26 cellular contexts compared by ENCODE assay signal in the genomic region with DNA sequence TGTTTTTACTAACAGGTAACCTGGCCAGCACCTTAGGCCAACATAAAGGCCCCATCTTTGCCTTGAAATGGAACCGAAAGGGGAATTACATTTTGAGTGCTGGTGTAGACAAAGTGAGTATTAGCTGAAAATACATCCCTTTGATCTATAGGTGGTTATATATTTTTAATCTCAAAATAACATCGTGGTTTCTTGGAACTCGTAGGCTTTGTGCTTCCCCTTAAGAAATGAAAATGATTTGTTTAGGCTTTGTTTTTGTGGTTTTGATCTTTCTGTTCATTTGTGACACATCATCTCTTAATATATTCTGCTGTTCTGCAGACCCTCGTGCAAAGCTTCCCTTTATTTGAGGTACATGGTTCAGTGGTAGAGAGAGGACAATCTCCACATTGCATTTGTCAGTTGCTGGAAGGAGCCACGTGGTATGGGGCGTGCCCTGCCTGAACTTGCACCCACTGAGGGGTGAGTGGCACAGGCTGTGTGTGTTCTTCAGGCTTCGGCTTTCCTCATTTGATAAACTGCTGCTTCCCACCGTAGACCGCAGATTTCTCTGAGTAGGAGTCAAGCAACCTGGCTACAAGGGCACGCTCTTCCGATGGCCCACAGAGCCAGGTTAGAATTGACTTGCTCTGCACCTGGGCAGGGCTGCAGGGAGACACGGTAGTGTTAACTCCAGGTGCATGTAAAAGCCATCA.
DNase-seq lines count a peak whose midpoint lies in the region; ATAC-seq, FAIRE-seq and TF ChIP-seq lines count a peak whose summit lies in the region.
"Had no signal": no experiment of that assay in that cellular context is flagged by ENCODE, and none has a peak within 500 bp of the region (broad histone marks: within the 10 kb centered on the region; RNA-seq: fewer than 3 reads in every experiment).

No MANE protein-coding gene starts in this region.

- H2AFZ ChIP-seq in GM12878 (ENCODE audit: control insufficient read depth, low read depth, low read length): no peak overlapping the region
- H2AFZ ChIP-seq: GM23248 had no signal

- intact Hi-C loops in activated CD4-positive, alpha-beta T cell treated with anti-CD3 and anti-CD28 coated beads, Interleukin-2, amount 10 ng/mL, durations not matched to agents 24 days and 14 days (cut with micrococcal nuclease): no loop called here
- intact Hi-C loops in CD8-positive, alpha-beta T cell (cut with DNase I, micrococcal nuclease): no loop called here
- intact Hi-C loops in GM12878 (cut with micrococcal nuclease; ENCODE audit: unreplicated experiment): no loop called here
- intact Hi-C loops in spleen (cut with DNase I; ENCODE audit: low total_unique reads): no loop called here

- H3K4me3 ChIP-seq in CD8-positive, alpha-beta T cell (ENCODE audit: low read depth, low read length): no peak overlapping the region
- no peak overlapping the region for H3K4me3 ChIP-seq in GM12878
- no peak overlapping the region for H3K4me3 ChIP-seq in spleen
- H3K4me3 ChIP-seq: BLaER1 treated with 17β-estradiol and CSF1 and Interleukin-3, amounts not matched to agents 10 nM and 100 nM; GM23248 had no signal

- no peak overlapping the region for H3K4me2 ChIP-seq in GM12878 (ENCODE audit: control insufficient read depth, insufficient read depth)

- no peaks in the 10 kb centered on the region for H4K20me1 ChIP-seq in GM12878 (ENCODE audit: control insufficient read depth, insufficient read depth)

- no TSS peak for BruUV-seq in GM12878 (replicated peaks; lab: Mats Ljungman, UMichigan)

- no peaks in the 10 kb centered on the region for H3K27me3 Mint-ChIP-seq in activated CD4-positive, alpha-beta T cell treated with anti-CD3 and anti-CD28 coated beads, Interleukin-2, amount 10 ng/mL, durations not matched to agents 7 days and 5 days
- H3K27me3 Mint-ChIP-seq in activated CD4-positive, alpha-beta T cell treated with anti-CD3 and anti-CD28 coated beads, Interleukin-2, amount 10 ng/mL, durations not matched to agents 24 days and 14 days: no peaks in the 10 kb centered on the region
- no peaks in the 10 kb centered on the region for H3K27me3 Mint-ChIP-seq in CD8-positive, alpha-beta T cell (ENCODE audit: low read depth)
- H3K27me3 Mint-ChIP-seq: B cell; CD4-positive, alpha-beta memory T cell had no signal

- DNase-seq in activated CD4-positive, alpha-beta T cell treated with anti-CD3 and anti-CD28 coated beads, Interleukin-2, amount 10 ng/mL, durations not matched to agents 7 days and 5 days: no peak
- DNase-seq in activated CD4-positive, alpha-beta T cell treated with anti-CD3 and anti-CD28 coated beads, Interleukin-2, amount 10 ng/mL, durations not matched to agents 24 days and 14 days: no peak
- DNase-seq in CD8-positive, alpha-beta T cell: no peak
- DNase-seq in GM12878 (ENCODE audit: low read depth, low spot score) (no peak), spleen (peak; percentile 30), SIG-M5 treated with dmso at 0.1 percent for 504 hours (lab: John Stamatoyannopoulos, UW; ENCODE audit: unreplicated experiment) (no peak), midbrain (lab: John Stamatoyannopoulos, UW) (no peak)
- DNase-seq: CD4-positive, alpha-beta memory T cell; DMS 273 treated with DMSO at 0.1 percent for 48 hours; DMS79; EL; GDM1; GM23248; H7; HCEC 1CT had no signal

- no peaks in the 10 kb centered on the region for H3K79me2 ChIP-seq in GM12878 (ENCODE audit: control insufficient read depth, insufficient read depth, low read length)

- H3K4me3 Mint-ChIP-seq in activated CD4-positive, alpha-beta T cell treated with anti-CD3 and anti-CD28 coated beads, Interleukin-2, amount 10 ng/mL, durations not matched to agents 7 days and 5 days: no peak overlapping the region
- H3K4me3 Mint-ChIP-seq in activated CD4-positive, alpha-beta T cell treated with anti-CD3 and anti-CD28 coated beads, Interleukin-2, amount 10 ng/mL, durations not matched to agents 24 days and 14 days: no peak overlapping the region
- H3K4me3 Mint-ChIP-seq in CD8-positive, alpha-beta T cell: no peak overlapping the region
- H3K4me3 Mint-ChIP-seq: B cell, CD14-positive monocyte had no signal

- peaks cover 8% of the 10 kb centered on the region for H3K4me1 Mint-ChIP-seq in activated CD4-positive, alpha-beta T cell treated with anti-CD3 and anti-CD28 coated beads, Interleukin-2, amount 10 ng/mL, durations not matched to agents 7 days and 5 days
- H3K4me1 Mint-ChIP-seq in activated CD4-positive, alpha-beta T cell treated with anti-CD3 and anti-CD28 coated beads, Interleukin-2, amount 10 ng/mL, durations not matched to agents 24 days and 14 days: peaks cover 2% of the 10 kb centered on the region
- H3K4me1 Mint-ChIP-seq in CD8-positive, alpha-beta T cell (ENCODE audit: low read depth): peaks cover 2% of the 10 kb centered on the region
- H3K4me1 Mint-ChIP-seq: B cell, CD14-positive monocyte had no signal

- SMC1A ChIA-PET in GM12878 (lab: Charles Lee; ENCODE audit: uncharacterized antibody, unreplicated experiment): no interaction called here

- WGBS in GM12878 (ENCODE audit: insufficient coverage, insufficient replicate concordance, low lambda C conversion rate, missing lambda C conversion rate): 50% methylated on average over 12 of the region's 12 CpGs
- WGBS in spleen, 5 donors: 66 to 82% (median 80%) methylated on average over 12 of the region's 12 CpGs

- no peak for ATAC-seq in CD8-positive, alpha-beta T cell
- ATAC-seq in GM12878 (no peak), GM18909 (IDR thresholded peaks at IDR 0.05; ENCODE audit: poor library complexity, unreplicated experiment) (no peak)

- no peak for TF ChIP-seq RAD21 in GM12878 (IDR thresholded peaks at IDR 0.05; ENCODE audit: insufficient read depth, low read depth, low read length)

- POLR2A ChIA-PET in activated CD4-positive, alpha-beta T cell treated with anti-CD3 and anti-CD28 coated beads, Interleukin-2, amount 10 ng/mL, durations not matched to agents 7 days and 5 days (lab: Charles Lee): no interaction called here
- POLR2A ChIA-PET in CD8-positive, alpha-beta T cell (lab: Charles Lee): no interaction called here
- POLR2A ChIA-PET in GM12878 (lab: Charles Lee): no interaction called here

- H3K27ac ChIP-seq in CD8-positive, alpha-beta T cell (ENCODE audit: low read depth, low read length): no peak overlapping the region
- H3K27ac ChIP-seq in GM12878 (ENCODE audit: control insufficient read depth, insufficient read depth): no peak overlapping the region
- no peak overlapping the region for H3K27ac ChIP-seq in spleen
- H3K27ac ChIP-seq: 22Rv1; BLaER1 treated with 17β-estradiol and CSF1 and Interleukin-3, amounts not matched to agents 10 nM and 100 nM; GM23248 had no signal

- TF ChIP-seq EP300 in GM12878 (IDR thresholded peaks at IDR 0.05; ENCODE audit: borderline replicate concordance in 1 of 2, control insufficient read depth in 1 of 2, low read depth in 2 of 2, low read length in 2 of 2): no peak

- TF ChIP-seq POLR2A in GM12878 (IDR thresholded peaks at IDR 0.05; ENCODE audit: low read depth, low read length) (no peak), spleen (IDR thresholded peaks at IDR 0.05) (no peak)

- no peaks in the 10 kb centered on the region for H3K4me1 ChIP-seq in CD8-positive, alpha-beta T cell (ENCODE audit: insufficient read depth, low read length)
- H3K4me1 ChIP-seq in GM12878 (ENCODE audit: control insufficient read depth, insufficient read depth, low read length): no peaks in the 10 kb centered on the region
- no peaks in the 10 kb centered on the region for H3K4me1 ChIP-seq in spleen

- CTCF ChIA-PET in activated CD4-positive, alpha-beta T cell treated with anti-CD3 and anti-CD28 coated beads, Interleukin-2, amount 10 ng/mL, durations not matched to agents 7 days and 5 days (lab: Charles Lee): no interaction called here
- CTCF ChIA-PET in CD8-positive, alpha-beta T cell (lab: Charles Lee): no interaction called here
- CTCF ChIA-PET in GM12878 (lab: Yijun Ruan, JAX): no interaction called here

- no peak for FAIRE-seq in GM12878 (lab: Jason Lieb, UNC)
- FAIRE-seq: A204.1, D721Med, GM12891, GM18507, GM19239, H1 had no signal

- H3K9ac ChIP-seq in GM12878 (ENCODE audit: control insufficient read depth, insufficient read depth, low read length): no peak overlapping the region
- H3K9ac ChIP-seq: BLaER1 treated with 17β-estradiol and CSF1 and Interleukin-3, amounts not matched to agents 10 nM and 100 nM; GM23248 had no signal

- in situ Hi-C loops in GM12878 (cut with MboI): no loop called here

- peak overlapping the region; percentile 41 for H3K27ac Mint-ChIP-seq in activated CD4-positive, alpha-beta T cell treated with anti-CD3 and anti-CD28 coated beads, Interleukin-2, amount 10 ng/mL, durations not matched to agents 7 days and 5 days
- H3K27ac Mint-ChIP-seq in activated CD4-positive, alpha-beta T cell treated with anti-CD3 and anti-CD28 coated beads, Interleukin-2, amount 10 ng/mL, durations not matched to agents 24 days and 14 days: no peak overlapping the region
- peak overlapping the region; percentile 49 for H3K27ac Mint-ChIP-seq in CD8-positive, alpha-beta T cell
- H3K27ac Mint-ChIP-seq: B cell, CD14-positive monocyte had no signal

- RAD21 ChIA-PET in GM12878 (lab: Charles Lee; ENCODE audit: unreplicated experiment): no interaction called here

- H3K27me3 ChIP-seq in CD8-positive, alpha-beta T cell (ENCODE audit: insufficient read depth, low read length): no peaks in the 10 kb centered on the region
- H3K27me3 ChIP-seq in GM12878 (replicated peaks in 1 of 2; ENCODE audit: control insufficient read depth in 2 of 2, insufficient read depth in 2 of 2, low read length in 1 of 2) (no peaks in the 10 kb centered on the region), spleen (replicated peaks in 1 of 7) (no peaks in the 10 kb centered on the region)
- H3K27me3 ChIP-seq: BLaER1 treated with 17β-estradiol and CSF1 and Interleukin-3, amounts not matched to agents 10 nM and 100 nM had no signal

- H3K36me3 ChIP-seq in CD8-positive, alpha-beta T cell (ENCODE audit: insufficient read depth, low read length): peaks cover 16% of the 10 kb centered on the region
- H3K36me3 ChIP-seq in GM12878 (ENCODE audit: control insufficient read depth in 2 of 2, insufficient read depth in 2 of 2, low read length in 1 of 2): peaks cover 0 to 2% of the 10 kb centered on the region in 2 experiments; a peak in 1 of 4 replicates
- peaks cover 0 to 90% (median 15%) of the 10 kb centered on the region in 6 donors for H3K36me3 ChIP-seq in spleen

- TF ChIP-seq CTCF in CD8-positive, alpha-beta T cell (IDR thresholded peaks at IDR 0.05): no peak
- TF ChIP-seq CTCF in GM12878 (IDR thresholded peaks at IDR 0.05 in 2 of 3, conservative IDR thresholded peaks at IDR 0.05 in 1 of 3; ENCODE audit: control insufficient read depth in 2 of 3, extremely low read depth in 1 of 3, insufficient read depth in 1 of 3, low read depth in 3 of 3, low read length in 3 of 3) (no peak), spleen (IDR thresholded peaks at IDR 0.05 in 8 of 11, conservative IDR thresholded peaks at IDR 0.05 in 3 of 11) (no peak)

- no peaks in the 10 kb centered on the region for H3K9me3 ChIP-seq in CD8-positive, alpha-beta T cell (ENCODE audit: low read length)
- H3K9me3 ChIP-seq in GM12878 (replicated peaks; ENCODE audit: control insufficient read depth, insufficient read depth, low read length) (no peaks in the 10 kb centered on the region; the same call in 2 of the 3 replicates), spleen (no peaks in the 10 kb centered on the region)
- H3K9me3 ChIP-seq: BLaER1 treated with 17β-estradiol and CSF1 and Interleukin-3, amounts not matched to agents 10 nM and 100 nM had no signal

- H3K9me3 Mint-ChIP-seq in activated CD4-positive, alpha-beta T cell treated with anti-CD3 and anti-CD28 coated beads, Interleukin-2, amount 10 ng/mL, durations not matched to agents 7 days and 5 days: no peaks in the 10 kb centered on the region
- no peaks in the 10 kb centered on the region for H3K9me3 Mint-ChIP-seq in activated CD4-positive, alpha-beta T cell treated with anti-CD3 and anti-CD28 coated beads, Interleukin-2, amount 10 ng/mL, durations not matched to agents 24 days and 14 days
- H3K9me3 Mint-ChIP-seq in CD8-positive, alpha-beta T cell: no peaks in the 10 kb centered on the region
- H3K9me3 Mint-ChIP-seq: CD14-positive monocyte had no signal

- peaks cover 30% of the 10 kb centered on the region for H3K36me3 Mint-ChIP-seq in activated CD4-positive, alpha-beta T cell treated with anti-CD3 and anti-CD28 coated beads, Interleukin-2, amount 10 ng/mL, durations not matched to agents 7 days and 5 days (ENCODE audit: low read depth)
- peaks cover 39% of the 10 kb centered on the region for H3K36me3 Mint-ChIP-seq in activated CD4-positive, alpha-beta T cell treated with anti-CD3 and anti-CD28 coated beads, Interleukin-2, amount 10 ng/mL, durations not matched to agents 24 days and 14 days (ENCODE audit: low read depth)
- peaks cover 66% of the 10 kb centered on the region for H3K36me3 Mint-ChIP-seq in CD8-positive, alpha-beta T cell
